In the genomic region with DNA sequence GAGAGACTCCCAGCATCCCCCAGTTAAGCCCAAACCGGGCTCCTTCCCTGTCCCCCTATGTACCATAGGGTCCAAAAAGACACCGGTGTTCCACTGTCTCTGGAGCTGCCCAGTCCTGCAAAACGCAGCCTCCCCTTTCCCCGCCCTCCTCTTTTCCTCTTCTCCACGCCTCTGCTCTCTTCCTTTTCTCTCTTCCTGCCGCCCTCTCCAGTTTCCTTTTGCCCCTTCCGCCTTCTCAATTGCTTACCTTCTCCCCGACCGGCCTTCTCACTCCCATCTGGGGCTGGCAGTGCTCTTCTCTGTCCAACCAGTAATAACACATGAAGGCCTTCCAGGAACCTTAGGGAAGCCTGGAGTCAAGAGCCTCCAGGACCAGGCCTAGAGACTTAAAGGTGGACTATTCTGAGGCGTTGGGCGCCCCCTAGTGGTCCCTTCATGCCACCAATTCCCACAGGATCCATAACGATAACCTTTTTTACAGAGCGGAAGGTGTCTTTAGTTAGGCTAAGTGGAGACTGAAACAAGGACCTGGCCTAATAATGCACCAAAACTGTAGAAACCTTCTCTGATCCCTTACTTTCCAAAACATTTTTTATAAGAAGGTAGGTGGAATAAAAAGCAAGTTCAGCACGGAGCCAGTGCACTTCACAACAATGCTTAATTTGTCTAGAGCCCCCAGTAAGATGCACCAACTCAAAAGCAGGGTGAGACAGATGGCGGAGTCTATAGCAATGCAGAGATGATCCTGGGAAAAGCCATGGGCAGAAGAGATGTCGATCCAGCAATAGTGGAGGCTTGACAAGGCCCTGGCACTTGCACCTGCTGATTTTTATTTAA, we compare ENCODE assay signal across 9 cellular contexts. TPM values are rescaled to one million over a fixed set of nuclear protein-coding genes. Genes with fewer than 3 reads are reported as not detected.
DNase-seq lines count a peak whose midpoint lies in the region; ATAC-seq and TF ChIP-seq lines count a peak whose summit lies in the region.
"Had no signal": no experiment of that assay in that cellular context is flagged by ENCODE, and none has a peak within 500 bp of the region (broad histone marks: within the 10 kb centered on the region; RNA-seq: fewer than 3 reads in every experiment).

No MANE protein-coding gene starts in this region.

- no peak for TF ChIP-seq POLR2A in heart left ventricle (IDR thresholded peaks at IDR 0.05)

- no peak overlapping the region for H3K27ac ChIP-seq in CD4-positive, alpha-beta memory T cell (ENCODE audit: low read depth, low read length)
- H3K27ac ChIP-seq in SU-DHL-6 (ENCODE audit: low read depth, low read length) (no peak overlapping the region), heart left ventricle (no peak overlapping the region)

- no peaks in the 10 kb centered on the region for H3K27me3 ChIP-seq in CD4-positive, alpha-beta memory T cell (ENCODE audit: insufficient read depth, low read length)
- H3K27me3 ChIP-seq in SU-DHL-6 (ENCODE audit: low read length), result no peaks in the 10 kb centered on the region
- no peaks in the 10 kb centered on the region for H3K27me3 ChIP-seq in heart left ventricle

- H4K20me1 ChIP-seq in SU-DHL-6 (ENCODE audit: low read depth, low read length), result no peaks in the 10 kb centered on the region

- peak; percentile 43 to 51 (median 49) for DNase-seq in CD4-positive, alpha-beta memory T cell
- peak; percentile 65 for DNase-seq in GM20000 (ENCODE audit: low spot score)
- peak; percentile 51 for DNase-seq in MV-4-11 (lab: John Stamatoyannopoulos, UW)
- DNase-seq in activated naive CD8-positive, alpha-beta T cell treated with anti-CD3 and anti-CD28 coated beads, Interleukin-2, amount 50 U/mL, for 16 hours (ENCODE audit: low read depth, low spot score), result peak; percentile 39
- DNase-seq in heart left ventricle, result peak; percentile 59 to 83 (median 66)
- DNase-seq in putamen (ENCODE audit: low spot score), result peak; percentile 76

- no peaks in the 10 kb centered on the region for H3K9me3 Mint-ChIP-seq in CD4-positive, alpha-beta memory T cell
- H3K9me3 Mint-ChIP-seq: IgD-negative memory B cell had no signal

- no peaks in the 10 kb centered on the region for H3K9me2 ChIP-seq in SU-DHL-6 (replicated peaks; ENCODE audit: insufficient read depth, low read length)

- 53 to 63% (median 57%) methylated on average over 16 of the region's 16 CpGs for WGBS in heart left ventricle, 4 donors

- peak overlapping the region in 1 of 7 donors; percentile 41 for H3K27ac Mint-ChIP-seq in CD4-positive, alpha-beta memory T cell
- H3K27ac Mint-ChIP-seq: IgD-negative memory B cell had no signal

- H3K4me1 Mint-ChIP-seq in CD4-positive, alpha-beta memory T cell, result peaks cover 0 to 7% (median 1%) of the 10 kb centered on the region in 4 donors

- H3K4me3 ChIP-seq in CD4-positive, alpha-beta memory T cell (ENCODE audit: low read length in 2 of 2), result no peak overlapping the region
- H3K4me3 ChIP-seq in SU-DHL-6 (ENCODE audit: insufficient read depth, low read length, poor library complexity, severe bottlenecking) (no peak overlapping the region), heart left ventricle (no peak overlapping the region)

- no peak overlapping the region for H3K9ac ChIP-seq in SU-DHL-6 (ENCODE audit: low read length)

- no peaks in the 10 kb centered on the region for H3K4me1 ChIP-seq in CD4-positive, alpha-beta memory T cell (ENCODE audit: insufficient read depth, low read length)
- peaks cover 0 to 23% (median 10%) of the 10 kb centered on the region in 12 donors for H3K4me1 ChIP-seq in heart left ventricle

- peaks cover 4 to 15% of the 10 kb centered on the region in 2 donors for H3K27me3 Mint-ChIP-seq in CD4-positive, alpha-beta memory T cell

- H3K79me2 ChIP-seq in SU-DHL-6 (ENCODE audit: insufficient read depth, low read length), result no peaks in the 10 kb centered on the region

- no peaks in the 10 kb centered on the region for H3K9me3 ChIP-seq in CD4-positive, alpha-beta memory T cell (ENCODE audit: control insufficient read depth in 1 of 2, low read length in 2 of 2)
- H3K9me3 ChIP-seq in SU-DHL-6 (ENCODE audit: insufficient read depth, low read length) (no peaks in the 10 kb centered on the region), heart left ventricle (no peaks in the 10 kb centered on the region)

- H3K36me3 ChIP-seq in CD4-positive, alpha-beta memory T cell (ENCODE audit: insufficient read depth, low read length), result no peaks in the 10 kb centered on the region
- H3K36me3 ChIP-seq in SU-DHL-6 (ENCODE audit: low read length), result no peaks in the 10 kb centered on the region
- no peaks in the 10 kb centered on the region for H3K36me3 ChIP-seq in heart left ventricle

- POLR2A ChIA-PET in CD4-positive, alpha-beta memory T cell (lab: Charles Lee; ENCODE audit: partially characterized antibody), result no interaction called here

- no peaks in the 10 kb centered on the region for H3K36me3 Mint-ChIP-seq in CD4-positive, alpha-beta memory T cell
- H3K36me3 Mint-ChIP-seq: IgD-negative memory B cell had no signal

- no peak overlapping the region for H2AFZ ChIP-seq in SU-DHL-6 (ENCODE audit: low read depth, low read length, severe bottlenecking)

- H3F3A ChIP-seq in SU-DHL-6 (ENCODE audit: insufficient read depth), result no peaks in the 10 kb centered on the region

- H3K4me3 Mint-ChIP-seq in CD4-positive, alpha-beta memory T cell, result peak overlapping the region in 1 of 8 donors; percentile 10
- H3K4me3 Mint-ChIP-seq: IgD-negative memory B cell had no signal

- ATAC-seq in heart left ventricle, result peak; percentile 25 to 73 (median 68)
- ATAC-seq in HG02840 (IDR thresholded peaks at IDR 0.05; ENCODE audit: low FRiP score, unreplicated experiment), result no peak

- intact Hi-C loops in CD4-positive, alpha-beta memory T cell (cut with micrococcal nuclease), result loop anchor here (1.0 to 10.0 kb wide), 4 partner anchors 493 to 1079 kb away; no protein-coding TSS in a partner anchor
- intact Hi-C loops in heart left ventricle (cut with DNase I), result loop anchor here in 7 of 10 donors (2.0 to 10.0 kb wide), 10 partner anchors 76 to 1073 kb away; partner anchors contain the start of genes BMI1 (in 1 of the 7) and DNAJC1 (in 1 of the 7)

- CTCF ChIA-PET in CD4-positive, alpha-beta memory T cell (lab: Charles Lee; ENCODE audit: partially characterized antibody), result interaction anchor here (0.8 to 0.9 kb wide), 2 partner anchors 9 to 1075 kb away, joined by 3 read pairs; no protein-coding TSS in a partner anchor

- no peak overlapping the region for H3K4me2 ChIP-seq in SU-DHL-6 (ENCODE audit: low read depth, low read length, poor library complexity, severe bottlenecking)

- TF ChIP-seq CTCF in GM20000 (IDR thresholded peaks at IDR 0.05; ENCODE audit: extremely low read depth, missing control alignments), result peak; percentile 80
- peak; percentile 95 for TF ChIP-seq CTCF in SU-DHL-6 (IDR thresholded peaks at IDR 0.05; ENCODE audit: insufficient read depth, low read length, poor library complexity, severe bottlenecking)
- peak; percentile 70 to 90 (median 82) for TF ChIP-seq CTCF in heart left ventricle (IDR thresholded peaks at IDR 0.05)

RNA-seq across cellular contexts. Expression of gene MSRB2, which starts 27.2 kb away (rescaled TPM):
- total RNA-seq in CD4-positive, alpha-beta memory T cell, result 1 to 10 TPM; 5.3 to 7.1 TPM
- 10 to 100 TPM; 10.7 to 13.0 TPM for polyA plus RNA-seq in CD4-positive, alpha-beta memory T cell
- total RNA-seq in heart left ventricle, result 100 to 1,000 TPM in 8 of 9 donors, 10 to 100 TPM in 1; 75.0 to 200 (median 139) TPM
- 100 to 1,000 TPM in 1 of 2 donors, 10 to 100 TPM in 1; 35.1 to 176 TPM for polyA plus RNA-seq in heart left ventricle

Comparison
In these comparisons a context has a peak if more than half of its experiments do, and no peak if none do; other contexts are left out.
1. RNA of gene MSRB2, which starts 27.2 kb away (total RNA-seq): 75.0 to 200 TPM in heart left ventricle; 5.3 to 7.1 TPM in CD4-positive, alpha-beta memory T cell; every median in the first group is over 4 times any median in the second.
2. Peak in every context shown above with its lines, with median percentiles within 50 percentile points of each other: DNase-seq and CTCF ChIP-seq.